In genomic region chr3:73110530-73110929, GRCh38 we compare ENCODE assay signal across 18 cellular contexts.
"Had no signal": no experiment of that assay in that cellular context is flagged by ENCODE, and none has a peak within 500 bp of the region (broad histone marks: within the 10 kb centered on the region; RNA-seq: fewer than 3 reads in every experiment).

No MANE protein-coding gene starts in this region.

- H3K36me3 Mint-ChIP-seq: mesothelial cell of epicardium; natural killer cell treated with Interleukin-12 subunit alpha and Interleukin-12 subunit beta and Interleukin-15 and Interleukin-18, amount 100 ng/mL, for 72 hours had no signal

- H3K27me3 Mint-ChIP-seq: dendritic cell treated with granulocyte-macrophage colony-stimulating factor and Interleukin-4, amounts not matched to agents 40 ng/mL and 50 ng/mL, for 4 days had no signal

- ATAC-seq: activated CD4-positive, CD25-positive, alpha-beta regulatory T cell treated with anti-CD3 and anti-CD28 coated beads, Interleukin-2, amount 50 U/mL, for 24 hours; left lung; natural killer cell treated with Interleukin-12 subunit alpha and Interleukin-12 subunit beta and Interleukin-15 and Interleukin-18, amount 100 ng/mL, for 72 hours had no signal

- H3K9me3 Mint-ChIP-seq: dendritic cell treated with granulocyte-macrophage colony-stimulating factor and Interleukin-4, amounts not matched to agents 40 ng/mL and 50 ng/mL, for 4 days; natural killer cell treated with Interleukin-12 subunit alpha and Interleukin-12 subunit beta and Interleukin-15 and Interleukin-18, amount 100 ng/mL, for 72 hours had no signal

- H3K4me1 ChIP-seq: left lung had no signal

- H3K9me3 ChIP-seq: left lung had no signal

- H3K27me3 ChIP-seq: left lung had no signal

- H3K27ac ChIP-seq: epithelial cell of prostate, left lung had no signal

- H3K4me3 Mint-ChIP-seq: dendritic cell treated with granulocyte-macrophage colony-stimulating factor and Interleukin-4, amounts not matched to agents 40 ng/mL and 50 ng/mL, for 4 days; mesothelial cell of epicardium; natural killer cell treated with Interleukin-12 subunit alpha and Interleukin-12 subunit beta and Interleukin-15 and Interleukin-18, amount 100 ng/mL, for 72 hours had no signal

- H3K4me3 ChIP-seq: left lung had no signal

- H3K27ac Mint-ChIP-seq: dendritic cell treated with granulocyte-macrophage colony-stimulating factor and Interleukin-4, amounts not matched to agents 40 ng/mL and 50 ng/mL, for 4 days; mesothelial cell of epicardium; natural killer cell treated with Interleukin-12 subunit alpha and Interleukin-12 subunit beta and Interleukin-15 and Interleukin-18, amount 100 ng/mL, for 72 hours had no signal

- H3K36me3 ChIP-seq: left lung had no signal

- DNase-seq: activated CD8-positive, alpha-beta memory T cell treated with anti-CD3 and anti-CD28 coated beads for 24 hours; activated CD8-positive, alpha-beta memory T cell treated with anti-CD3 and anti-CD28 coated beads, Interleukin-2, amount 50 U/mL, for 48 hours; activated effector memory CD4-positive, alpha-beta T cell treated with anti-CD3 and anti-CD28 coated beads, Interleukin-2, amount 50 U/mL, for 16 hours; activated naive CD4-positive, alpha-beta T cell treated with anti-CD3 and anti-CD28 coated beads, Interleukin-2, amount 50 U/mL, for 16 hours; activated T-cell treated with anti-CD3 and anti-CD28 coated beads, Interleukin-2, amount 50 U/mL, for 48 hours; effector memory CD4-positive, alpha-beta T cell; foreskin fibroblast; glutamatergic neuron; hippocampal formation; left lung; posterior cingulate gyrus; stimulated activated CD8-positive, alpha-beta memory T cell treated with anti-CD3 and anti-CD28 coated beads, Interleukin-4, amount 100 ng/mL, for 48 hours; stimulated activated naive CD4-positive, alpha-beta T cell had no signal
